3 cellular contexts compared by ENCODE assay signal in genomic region chr17:19566176-19566575, GRCh38.
"Had no signal": no experiment of that assay in that cellular context is flagged by ENCODE, and none has a peak within 500 bp of the region (broad histone marks: within the 10 kb centered on the region; RNA-seq: fewer than 3 reads in every experiment).

No MANE protein-coding gene starts in this region.

- H3K4me3 ChIP-seq: K562 had no signal

- ATAC-seq: K562 had no signal

- H3K27ac ChIP-seq: HL-60, KMS-11 had no signal
